8 cellular contexts compared by ENCODE assay signal in genomic region chr15:38069001-38069400, GRCh38.
DNase-seq lines count a peak whose midpoint lies in the region; ATAC-seq and TF ChIP-seq lines count a peak whose summit lies in the region.

No MANE protein-coding gene starts in this region.

- in situ Hi-C loops in gastrocnemius medialis (cut with MboI; ENCODE audit: low sequenced_read_pairs in 4 of 4), result no loop called here

- no peaks in the 10 kb centered on the region for H3K36me3 Mint-ChIP-seq in activated CD4-positive, alpha-beta T cell treated with anti-CD3 and anti-CD28 coated beads, Interleukin-2, amount 10 ng/mL, durations not matched to agents 24 days and 14 days (ENCODE audit: low read depth)
- H3K36me3 Mint-ChIP-seq in activated CD8-positive, alpha-beta T cell treated with anti-CD3 and anti-CD28 coated beads, Interleukin-2, amount 10 ng/mL, durations not matched to agents 7 days and 5 days (ENCODE audit: low read depth), result no peaks in the 10 kb centered on the region

- H3K9me2 ChIP-seq in Loucy (replicated peaks; ENCODE audit: low read depth, low read length), result no peaks in the 10 kb centered on the region

- TF ChIP-seq CTCF in Loucy (conservative IDR thresholded peaks at IDR 0.05; ENCODE audit: low read length) (no peak), gastrocnemius medialis (IDR thresholded peaks at IDR 0.05 in 4 of 5, conservative IDR thresholded peaks at IDR 0.05 in 1 of 5) (no peak)

- no peak overlapping the region for H2AFZ ChIP-seq in Loucy (ENCODE audit: low read length)

- H3K27ac Mint-ChIP-seq in activated CD4-positive, alpha-beta T cell treated with anti-CD3 and anti-CD28 coated beads, Interleukin-2, amount 10 ng/mL, durations not matched to agents 24 days and 14 days, result no peak overlapping the region
- H3K27ac Mint-ChIP-seq in activated CD8-positive, alpha-beta T cell treated with anti-CD3 and anti-CD28 coated beads, Interleukin-2, amount 10 ng/mL, durations not matched to agents 7 days and 5 days, result no peak overlapping the region

- no peaks in the 10 kb centered on the region for H3K9me3 ChIP-seq in Loucy (ENCODE audit: insufficient read depth, low read depth, low read length)
- H3K9me3 ChIP-seq in gastrocnemius medialis, result no peaks in the 10 kb centered on the region

- CTCF ChIA-PET in activated CD8-positive, alpha-beta T cell treated with anti-CD3 and anti-CD28 coated beads, Interleukin-2, amount 10 ng/mL, durations not matched to agents 7 days and 5 days (lab: Charles Lee), result interaction anchor here (0.8 kb wide), 1 partner anchor 631 kb away, joined by 3 read pairs; no protein-coding TSS in a partner anchor

- H3K4me3 ChIP-seq in Loucy (ENCODE audit: low read length, poor library complexity, severe bottlenecking) (peak overlapping the region; percentile 51), gastrocnemius medialis (peak overlapping the region; percentile 3 to 29 (median 10))

- H3K4me2 ChIP-seq in Loucy (ENCODE audit: low read depth, low read length, poor library complexity, severe bottlenecking), result peak overlapping the region; percentile 54

- peaks cover 67% of the 10 kb centered on the region for H3K27me3 Mint-ChIP-seq in activated CD4-positive, alpha-beta T cell treated with anti-CD3 and anti-CD28 coated beads, Interleukin-2, amount 10 ng/mL, durations not matched to agents 24 days and 14 days
- H3K27me3 Mint-ChIP-seq in activated CD8-positive, alpha-beta T cell treated with anti-CD3 and anti-CD28 coated beads, Interleukin-2, amount 10 ng/mL, durations not matched to agents 7 days and 5 days (ENCODE audit: low read depth), result peaks cover 57% of the 10 kb centered on the region

- H3K4me3 Mint-ChIP-seq in activated CD4-positive, alpha-beta T cell treated with anti-CD3 and anti-CD28 coated beads, Interleukin-2, amount 10 ng/mL, durations not matched to agents 24 days and 14 days, result no peak overlapping the region
- peak overlapping the region; percentile 15 for H3K4me3 Mint-ChIP-seq in activated CD8-positive, alpha-beta T cell treated with anti-CD3 and anti-CD28 coated beads, Interleukin-2, amount 10 ng/mL, durations not matched to agents 7 days and 5 days

- ATAC-seq in activated CD8-positive, alpha-beta T cell treated with anti-CD3 and anti-CD28 coated beads, Interleukin-2, amount 10 ng/mL, durations not matched to agents 7 days and 5 days, result peak; percentile 71
- ATAC-seq in gastrocnemius medialis, result peak in 1 of 2 donors; percentile 65

- H3K27me3 ChIP-seq in Loucy (ENCODE audit: insufficient read depth, low read length, poor library complexity, severe bottlenecking) (no peaks in the 10 kb centered on the region), gastrocnemius medialis (peaks cover 0 to 4% (median 0%) of the 10 kb centered on the region in 3 donors)

- H3K4me1 Mint-ChIP-seq in activated CD4-positive, alpha-beta T cell treated with anti-CD3 and anti-CD28 coated beads, Interleukin-2, amount 10 ng/mL, durations not matched to agents 24 days and 14 days, result peaks cover 18% of the 10 kb centered on the region
- H3K4me1 Mint-ChIP-seq in activated CD8-positive, alpha-beta T cell treated with anti-CD3 and anti-CD28 coated beads, Interleukin-2, amount 10 ng/mL, durations not matched to agents 7 days and 5 days (ENCODE audit: low read depth), result peaks cover 33% of the 10 kb centered on the region

- no peak for TF ChIP-seq POLR2A in gastrocnemius medialis (IDR thresholded peaks at IDR 0.05)

- H3K9me3 Mint-ChIP-seq in activated CD4-positive, alpha-beta T cell treated with anti-CD3 and anti-CD28 coated beads, Interleukin-2, amount 10 ng/mL, durations not matched to agents 24 days and 14 days, result no peaks in the 10 kb centered on the region
- no peaks in the 10 kb centered on the region for H3K9me3 Mint-ChIP-seq in activated CD8-positive, alpha-beta T cell treated with anti-CD3 and anti-CD28 coated beads, Interleukin-2, amount 10 ng/mL, durations not matched to agents 7 days and 5 days (ENCODE audit: insufficient read depth)

- POLR2A ChIA-PET in activated CD8-positive, alpha-beta T cell treated with anti-CD3 and anti-CD28 coated beads, Interleukin-2, amount 10 ng/mL, durations not matched to agents 7 days and 5 days (lab: Charles Lee), result interaction anchor here (0.6 to 1.4 kb wide), 2 partner anchors 15 to 205 kb away, joined by 4 to 5 read pairs; no protein-coding TSS in a partner anchor

- peak; percentile 76 for DNase-seq in activated CD4-positive, alpha-beta T cell treated with anti-CD3 and anti-CD28 coated beads, Interleukin-2, amount 10 ng/mL, durations not matched to agents 24 days and 14 days
- no peak for DNase-seq in activated CD4-positive, alpha-beta T cell treated with anti-CD3 and anti-CD28 coated beads, Interleukin-2, amount 50 U/mL, for 1 hour
- DNase-seq in HCEC 1CT (peak; percentile 82), head of caudate nucleus (peak in 30 of 42 donors; percentile 15 to 76 (median 42)), gastrocnemius medialis (peak in 1 of 2 donors; percentile 7), iPS-NIHi11 (ENCODE audit: low spot score) (no peak)
- peak; percentile 62 for DNase-seq in activated CD8-positive, alpha-beta T cell treated with anti-CD3 and anti-CD28 coated beads, Interleukin-2, amount 10 ng/mL, durations not matched to agents 7 days and 5 days

- H3K9ac ChIP-seq in Loucy (ENCODE audit: low read depth, low read length, poor library complexity, severe bottlenecking), result no peak overlapping the region

- H3F3A ChIP-seq in Loucy (ENCODE audit: low read depth), result no peaks in the 10 kb centered on the region

- intact Hi-C loops in activated CD4-positive, alpha-beta T cell treated with anti-CD3 and anti-CD28 coated beads, Interleukin-2, amount 10 ng/mL, durations not matched to agents 24 days and 14 days (cut with micrococcal nuclease), result no loop called here
- intact Hi-C loops in head of caudate nucleus (cut with DNase I) (no loop called here), gastrocnemius medialis (cut with DNase I; ENCODE audit: low total_unique reads) (loop anchor here (2.0 kb wide), 1 partner anchor 60 kb away; no protein-coding TSS in a partner anchor)

- H3K4me1 ChIP-seq in Loucy (ENCODE audit: insufficient read depth, low read length, poor library complexity, severe bottlenecking) (peaks cover 7% of the 10 kb centered on the region), gastrocnemius medialis (peaks cover 5 to 13% of the 10 kb centered on the region in 2 donors)

- H3K27ac ChIP-seq in gastrocnemius medialis, result peak overlapping the region; percentile 35 to 54 (median 42)

- no peaks in the 10 kb centered on the region for H3K79me2 ChIP-seq in Loucy (ENCODE audit: insufficient read depth, low read length)

- H3K36me3 ChIP-seq in Loucy (ENCODE audit: insufficient read depth, low read length) (no peaks in the 10 kb centered on the region), gastrocnemius medialis (no peaks in the 10 kb centered on the region)

- no peaks in the 10 kb centered on the region for H4K20me1 ChIP-seq in Loucy (ENCODE audit: insufficient read depth, low read length, poor library complexity, severe bottlenecking)

Comparison
In these comparisons a context has a peak if more than half of its experiments do, and no peak if none do; other contexts are left out.
1. DNase-seq: peak in activated CD4-positive, alpha-beta T cell treated with anti-CD3 and anti-CD28 coated beads, Interleukin-2, amount 10 ng/mL, durations not matched to agents 24 days and 14 days (single experiment), HCEC 1CT (single experiment), activated CD8-positive, alpha-beta T cell treated with anti-CD3 and anti-CD28 coated beads, Interleukin-2, amount 10 ng/mL, durations not matched to agents 7 days and 5 days (single experiment) and head of caudate nucleus (30 of 42); none in activated CD4-positive, alpha-beta T cell treated with anti-CD3 and anti-CD28 coated beads, Interleukin-2, amount 50 U/mL, for 1 hour (single experiment) and iPS-NIHi11 (single experiment).